ENCODE assay signal across 1 cellular context in genomic region chr1:27342391-27342777, GRCh38.
A peak's percentile ranks its signal among the peaks of the same experiment; 100 is the strongest.
TF ChIP-seq lines count a peak whose summit lies in the region.

No MANE protein-coding gene starts in this region.

TF ChIP-seq in K562, 482 proteins besides CTCF, POLR2A, EP300 and RAD21:
- TF ChIP-seq ZNF589 (CRISPR knock-in tag; IDR thresholded peaks at IDR 0.05; ENCODE audit: low read depth) (no peak), MYBL2 (IDR thresholded peaks at IDR 0.05; ENCODE audit: low read depth) (no peak), MYBL2 (CRISPR knock-in tag; IDR thresholded peaks at IDR 0.05; ENCODE audit: borderline replicate concordance) (no peak), E2F3 (CRISPR knock-in tag; IDR thresholded peaks at IDR 0.05) (0 out of 2 replicates have a peak, but pooled peaks have one; percentile 41), ZC3H11A (IDR thresholded peaks at IDR 0.05; ENCODE audit: low read depth, low read length) (no peak), FOXA3 (CRISPR knock-in tag; conservative IDR thresholded peaks at IDR 0.05 in 1 of 2, IDR thresholded peaks at IDR 0.05 in 1 of 2) (peak in 1 of 2 experiments; percentile 75; a peak in 1 of 4 replicates), MAFF (IDR thresholded peaks at IDR 0.05; ENCODE audit: low read length) (no peak), EWSR1 (IDR thresholded peaks at IDR 0.05; ENCODE audit: borderline replicate concordance, low read depth, partially characterized antibody) (no peak), HCFC1 (IDR thresholded peaks at IDR 0.05; ENCODE audit: low read depth, low read length) (no peak), ZNF586 (CRISPR knock-in tag; conservative IDR thresholded peaks at IDR 0.05) (no peak), HLTF (IDR thresholded peaks at IDR 0.05) (peak; percentile 61; the same call in 1 of the 2 replicates), HDGF (IDR thresholded peaks at IDR 0.05) (peak; percentile 82; the same call in 1 of the 2 replicates), NFRKB (IDR thresholded peaks at IDR 0.05; ENCODE audit: low read depth) (no peak), ZNF444 (CRISPR knock-in tag; IDR thresholded peaks at IDR 0.05) (no peak), SAP30 (IDR thresholded peaks at IDR 0.05; ENCODE audit: borderline replicate concordance, insufficient read depth, low read depth, low read length, poor library complexity, severe bottlenecking) (no peak), ARID4B (CRISPR knock-in tag; IDR thresholded peaks at IDR 0.05) (0 out of 2 replicates have a peak, but pooled peaks have one; percentile 5), ZC3H4 (CRISPR knock-in tag; IDR thresholded peaks at IDR 0.05; ENCODE audit: borderline replicate concordance) (no peak; the same call in 1 of the 2 replicates), ZNF639 (CRISPR knock-in tag; conservative IDR thresholded peaks at IDR 0.05 in 1 of 2, IDR thresholded peaks at IDR 0.05 in 1 of 2) (no peak), ZNF764 (CRISPR knock-in tag; IDR thresholded peaks at IDR 0.05; ENCODE audit: low read depth) (0 out of 2 replicates have a peak, but pooled peaks have one; percentile 9), SETDB1 (IDR thresholded peaks at IDR 0.05; ENCODE audit: low read length) (no peak), SIRT6 (IDR thresholded peaks at IDR 0.05; ENCODE audit: low read depth, low read length) (no peak), RBBP5 (IDR thresholded peaks at IDR 0.05; ENCODE audit: borderline replicate concordance, insufficient read depth, low read length, poor library complexity, severe bottlenecking) (peak; percentile 30), HMGN3 (IDR thresholded peaks at IDR 0.05; ENCODE audit: borderline replicate concordance, extremely low read depth, insufficient read length, low read depth, low read length) (no peak), NFXL1 (CRISPR knock-in tag; IDR thresholded peaks at IDR 0.05) (no peak)
- TF ChIP-seq, protein P1, sequence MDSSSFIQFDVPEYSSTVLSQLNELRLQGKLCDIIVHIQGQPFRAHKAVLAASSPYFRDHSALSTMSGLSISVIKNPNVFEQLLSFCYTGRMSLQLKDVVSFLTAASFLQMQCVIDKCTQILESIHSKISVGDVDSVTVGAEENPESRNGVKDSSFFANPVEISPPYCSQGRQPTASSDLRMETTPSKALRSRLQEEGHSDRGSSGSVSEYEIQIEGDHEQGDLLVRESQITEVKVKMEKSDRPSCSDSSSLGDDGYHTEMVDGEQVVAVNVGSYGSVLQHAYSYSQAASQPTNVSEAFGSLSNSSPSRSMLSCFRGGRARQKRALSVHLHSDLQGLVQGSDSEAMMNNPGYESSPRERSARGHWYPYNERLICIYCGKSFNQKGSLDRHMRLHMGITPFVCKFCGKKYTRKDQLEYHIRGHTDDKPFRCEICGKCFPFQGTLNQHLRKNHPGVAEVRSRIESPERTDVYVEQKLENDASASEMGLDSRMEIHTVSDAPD (CRISPR knock-in tag; IDR thresholded peaks at IDR 0.05), result no peak
- TF ChIP-seq, protein P2, sequence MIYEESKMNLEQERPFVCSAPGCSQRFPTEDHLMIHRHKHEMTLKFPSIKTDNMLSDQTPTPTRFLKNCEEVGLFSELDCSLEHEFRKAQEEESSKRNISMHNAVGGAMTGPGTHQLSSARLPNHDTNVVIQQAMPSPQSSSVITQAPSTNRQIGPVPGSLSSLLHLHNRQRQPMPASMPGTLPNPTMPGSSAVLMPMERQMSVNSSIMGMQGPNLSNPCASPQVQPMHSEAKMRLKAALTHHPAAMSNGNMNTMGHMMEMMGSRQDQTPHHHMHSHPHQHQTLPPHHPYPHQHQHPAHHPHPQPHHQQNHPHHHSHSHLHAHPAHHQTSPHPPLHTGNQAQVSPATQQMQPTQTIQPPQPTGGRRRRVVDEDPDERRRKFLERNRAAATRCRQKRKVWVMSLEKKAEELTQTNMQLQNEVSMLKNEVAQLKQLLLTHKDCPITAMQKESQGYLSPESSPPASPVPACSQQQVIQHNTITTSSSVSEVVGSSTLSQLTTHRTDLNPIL (CRISPR knock-in tag; IDR thresholded peaks at IDR 0.05), result no peak
- TF ChIP-seq, protein P3, sequence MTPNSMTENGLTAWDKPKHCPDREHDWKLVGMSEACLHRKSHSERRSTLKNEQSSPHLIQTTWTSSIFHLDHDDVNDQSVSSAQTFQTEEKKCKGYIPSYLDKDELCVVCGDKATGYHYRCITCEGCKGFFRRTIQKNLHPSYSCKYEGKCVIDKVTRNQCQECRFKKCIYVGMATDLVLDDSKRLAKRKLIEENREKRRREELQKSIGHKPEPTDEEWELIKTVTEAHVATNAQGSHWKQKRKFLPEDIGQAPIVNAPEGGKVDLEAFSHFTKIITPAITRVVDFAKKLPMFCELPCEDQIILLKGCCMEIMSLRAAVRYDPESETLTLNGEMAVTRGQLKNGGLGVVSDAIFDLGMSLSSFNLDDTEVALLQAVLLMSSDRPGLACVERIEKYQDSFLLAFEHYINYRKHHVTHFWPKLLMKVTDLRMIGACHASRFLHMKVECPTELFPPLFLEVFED (CRISPR knock-in tag; conservative IDR thresholded peaks at IDR 0.05), result peak; percentile 82
- TF ChIP-seq, protein P4, sequence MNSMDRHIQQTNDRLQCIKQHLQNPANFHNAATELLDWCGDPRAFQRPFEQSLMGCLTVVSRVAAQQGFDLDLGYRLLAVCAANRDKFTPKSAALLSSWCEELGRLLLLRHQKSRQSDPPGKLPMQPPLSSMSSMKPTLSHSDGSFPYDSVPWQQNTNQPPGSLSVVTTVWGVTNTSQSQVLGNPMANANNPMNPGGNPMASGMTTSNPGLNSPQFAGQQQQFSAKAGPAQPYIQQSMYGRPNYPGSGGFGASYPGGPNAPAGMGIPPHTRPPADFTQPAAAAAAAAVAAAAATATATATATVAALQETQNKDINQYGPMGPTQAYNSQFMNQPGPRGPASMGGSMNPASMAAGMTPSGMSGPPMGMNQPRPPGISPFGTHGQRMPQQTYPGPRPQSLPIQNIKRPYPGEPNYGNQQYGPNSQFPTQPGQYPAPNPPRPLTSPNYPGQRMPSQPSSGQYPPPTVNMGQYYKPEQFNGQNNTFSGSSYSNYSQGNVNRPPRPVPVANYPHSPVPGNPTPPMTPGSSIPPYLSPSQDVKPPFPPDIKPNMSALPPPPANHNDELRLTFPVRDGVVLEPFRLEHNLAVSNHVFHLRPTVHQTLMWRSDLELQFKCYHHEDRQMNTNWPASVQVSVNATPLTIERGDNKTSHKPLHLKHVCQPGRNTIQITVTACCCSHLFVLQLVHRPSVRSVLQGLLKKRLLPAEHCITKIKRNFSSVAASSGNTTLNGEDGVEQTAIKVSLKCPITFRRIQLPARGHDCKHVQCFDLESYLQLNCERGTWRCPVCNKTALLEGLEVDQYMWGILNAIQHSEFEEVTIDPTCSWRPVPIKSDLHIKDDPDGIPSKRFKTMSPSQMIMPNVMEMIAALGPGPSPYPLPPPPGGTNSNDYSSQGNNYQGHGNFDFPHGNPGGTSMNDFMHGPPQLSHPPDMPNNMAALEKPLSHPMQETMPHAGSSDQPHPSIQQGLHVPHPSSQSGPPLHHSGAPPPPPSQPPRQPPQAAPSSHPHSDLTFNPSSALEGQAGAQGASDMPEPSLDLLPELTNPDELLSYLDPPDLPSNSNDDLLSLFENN (IDR thresholded peaks at IDR 0.05; ENCODE audit: low read depth in 2 of 2, low read length in 2 of 2), result no peak
- TF ChIP-seq, protein P5, sequence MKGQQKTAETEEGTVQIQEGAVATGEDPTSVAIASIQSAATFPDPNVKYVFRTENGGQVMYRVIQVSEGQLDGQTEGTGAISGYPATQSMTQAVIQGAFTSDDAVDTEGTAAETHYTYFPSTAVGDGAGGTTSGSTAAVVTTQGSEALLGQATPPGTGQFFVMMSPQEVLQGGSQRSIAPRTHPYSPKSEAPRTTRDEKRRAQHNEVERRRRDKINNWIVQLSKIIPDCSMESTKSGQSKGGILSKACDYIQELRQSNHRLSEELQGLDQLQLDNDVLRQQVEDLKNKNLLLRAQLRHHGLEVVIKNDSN (CRISPR knock-in tag; IDR thresholded peaks at IDR 0.05), result peak; percentile 47; the same call in 1 of the 2 replicates
- TF ChIP-seq, protein P6, sequence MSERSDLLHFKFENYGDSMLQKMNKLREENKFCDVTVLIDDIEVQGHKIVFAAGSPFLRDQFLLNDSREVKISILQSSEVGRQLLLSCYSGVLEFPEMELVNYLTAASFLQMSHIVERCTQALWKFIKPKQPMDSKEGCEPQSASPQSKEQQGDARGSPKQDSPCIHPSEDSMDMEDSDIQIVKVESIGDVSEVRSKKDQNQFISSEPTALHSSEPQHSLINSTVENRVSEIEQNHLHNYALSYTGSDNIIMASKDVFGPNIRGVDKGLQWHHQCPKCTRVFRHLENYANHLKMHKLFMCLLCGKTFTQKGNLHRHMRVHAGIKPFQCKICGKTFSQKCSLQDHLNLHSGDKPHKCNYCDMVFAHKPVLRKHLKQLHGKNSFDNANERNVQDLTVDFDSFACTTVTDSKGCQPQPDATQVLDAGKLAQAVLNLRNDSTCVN (CRISPR knock-in tag; IDR thresholded peaks at IDR 0.05), result 0 out of 2 replicates have a peak, but pooled peaks have one; percentile 47
